Comparison of ENCODE assay signal across 21 cellular contexts in the genomic region with DNA sequence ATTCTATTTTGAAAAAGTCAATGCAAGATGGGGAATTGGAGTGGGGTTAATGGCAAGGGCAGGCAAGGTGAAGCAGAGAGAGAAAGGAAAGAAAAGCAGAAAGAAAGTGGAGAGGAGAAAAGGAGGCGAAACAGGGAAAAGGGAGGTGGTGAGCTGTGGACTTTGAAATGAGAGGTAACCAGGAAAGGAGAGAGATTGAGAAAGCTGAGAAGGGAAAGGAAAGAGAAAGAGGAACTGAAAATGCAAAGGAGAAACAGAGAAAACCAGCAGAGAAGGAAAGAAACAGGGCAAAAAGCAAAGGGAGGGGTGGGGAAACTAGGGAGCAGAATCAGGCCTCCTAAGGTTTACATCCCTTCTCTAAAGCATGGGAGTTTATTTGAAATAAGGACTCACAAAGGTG.
DNase-seq lines count a peak whose midpoint lies in the region; ATAC-seq and TF ChIP-seq lines count a peak whose summit lies in the region.
"Had no signal": no experiment of that assay in that cellular context is flagged by ENCODE, and none has a peak within 500 bp of the region (broad histone marks: within the 10 kb centered on the region; RNA-seq: fewer than 3 reads in every experiment).

No MANE protein-coding gene starts in this region.

- H3K36me3 Mint-ChIP-seq in T-helper 17 cell (ENCODE audit: low read depth) = peaks cover 3% of the 10 kb centered on the region

- peak overlapping the region; percentile 83 for H3K4me2 ChIP-seq in BLaER1
- H3K4me2 ChIP-seq: KMS-11, PC-9, SK-N-SH had no signal

- peaks cover 32% of the 10 kb centered on the region for H3K27me3 Mint-ChIP-seq in T-helper 17 cell

- peak overlapping the region; percentile 12 for H3K4me3 Mint-ChIP-seq in T-helper 17 cell
- H3K4me3 Mint-ChIP-seq: HFFc6 had no signal

- H3K36me3 ChIP-seq in BLaER1 = no peaks in the 10 kb centered on the region
- H3K36me3 ChIP-seq: adrenal gland, breast epithelium, lower lobe of right lung, tibial nerve had no signal

- peaks cover 13% of the 10 kb centered on the region for H3K4me1 Mint-ChIP-seq in T-helper 17 cell

- H3K27ac ChIP-seq in BLaER1 = peak overlapping the region; percentile 75
- H3K27ac ChIP-seq: adrenal gland, breast epithelium, KMS-11, lower lobe of right lung, PC-9, tibial nerve had no signal

- peak overlapping the region; percentile 73 for H3K27ac Mint-ChIP-seq in T-helper 17 cell
- H3K27ac Mint-ChIP-seq: activated T-helper 2 cell treated with anti-CD3 and anti-CD28 coated beads, Interferon-gamma antibody, Interleukin-2, Interleukin-4, amounts not matched to agents 10 μg/mL and 5 μg/mL and 100 μg/mL, durations not matched to agents 14 hours and 24 hours and 36 hours; HFFc6 had no signal

- no peaks in the 10 kb centered on the region for H3K27me3 ChIP-seq in BLaER1
- H3K27me3 ChIP-seq: adrenal gland, breast epithelium, tibial nerve had no signal

- peak overlapping the region; percentile 52 for H3K4me3 ChIP-seq in BLaER1
- H3K4me3 ChIP-seq: adrenal gland, breast epithelium, lower lobe of right lung, PC-9, tibial nerve had no signal

- H4K20me1 ChIP-seq in BLaER1 = no peaks in the 10 kb centered on the region

- DNase-seq in T-helper 17 cell (no peak), DMS114 treated with DMSO at 0.1 percent for 48 hours (lab: John Stamatoyannopoulos, UW; ENCODE audit: unreplicated experiment) (no peak), SHP77 (lab: John Stamatoyannopoulos, UW) (no peak), erythroblast (lab: John Stamatoyannopoulos, UW) (no peak), NCI-H2171 treated with DMSO at 0.1 percent for 48 hours (lab: John Stamatoyannopoulos, UW) (no peak)
- DNase-seq: adrenal gland, cortex of kidney, HFFc6, lower lobe of right lung, NCI-H1105, PC-9, right cardiac atrium, SK-N-SH, T-helper 9 cell had no signal

- peaks cover 57% of the 10 kb centered on the region for H3K4me1 ChIP-seq in BLaER1
- H3K4me1 ChIP-seq: adrenal gland, breast epithelium, lower lobe of right lung, tibial nerve had no signal

- H3K9ac ChIP-seq in BLaER1 = peak overlapping the region; percentile 63
- H3K9ac ChIP-seq: KMS-11, SK-N-SH had no signal

- peak; percentile 26 for ATAC-seq in GM19351 (IDR thresholded peaks at IDR 0.05; ENCODE audit: unreplicated experiment)
- peak; percentile 41 for ATAC-seq in HG03342 (IDR thresholded peaks at IDR 0.05; ENCODE audit: unreplicated experiment)
- ATAC-seq in T-helper 17 cell = no peak
- ATAC-seq: lower lobe of right lung, right cardiac atrium had no signal

- no peak for TF ChIP-seq POLR2A in erythroblast (IDR thresholded peaks at IDR 0.05; ENCODE audit: low read length)

- H3K9me3 ChIP-seq in BLaER1 = no peaks in the 10 kb centered on the region
- no peaks in the 10 kb centered on the region for H3K9me3 ChIP-seq in T-helper 17 cell (ENCODE audit: control insufficient read depth, low read length, poor library complexity, severe bottlenecking)
- H3K9me3 ChIP-seq: adrenal gland, breast epithelium, lower lobe of right lung, SK-N-SH, tibial nerve had no signal
